In the genomic region with DNA sequence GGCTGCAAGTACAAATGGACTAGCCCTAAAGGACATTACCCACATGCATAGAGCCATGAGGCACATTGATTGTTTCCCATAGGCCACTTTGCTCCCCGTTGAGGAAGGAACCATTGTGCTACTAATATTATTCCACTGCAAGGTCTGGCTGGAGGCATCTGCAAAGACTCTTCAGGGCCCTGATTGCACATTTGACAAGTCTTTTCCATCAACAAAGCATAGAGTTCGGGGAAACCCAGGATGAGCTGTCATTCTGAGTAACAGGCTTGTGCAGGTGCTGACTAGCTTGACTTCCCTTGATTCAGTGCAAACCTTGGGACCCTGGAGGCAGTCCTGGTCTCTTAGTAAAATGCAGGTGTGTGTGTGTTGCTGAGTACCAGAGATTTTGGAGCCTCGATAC, we compare ENCODE assay signal across 8 cellular contexts.
DNase-seq lines count a peak whose midpoint lies in the region; ATAC-seq, FAIRE-seq and TF ChIP-seq lines count a peak whose summit lies in the region.

No MANE protein-coding gene starts in this region.

- no peak overlapping the region for H3K9ac ChIP-seq in H9 (ENCODE audit: extremely low read depth, insufficient read length, low read length)

- DNase-seq in GM12892 (ENCODE audit: insufficient read length) (no peak), RPMI8226 (peak; percentile 60), astrocyte of the hippocampus (ENCODE audit: low read depth, low spot score) (peak; percentile 38), gastrocnemius medialis (no peak), H9 (no peak), hepatic stellate cell (ENCODE audit: low spot score) (no peak), islet precursor cell (no peak)

- H3K4me1 Mint-ChIP-seq in H9: peaks cover 17 to 21% of the 10 kb centered on the region in 2 experiments

- H3T11ph ChIP-seq in H9 (ENCODE audit: low read length): no peak overlapping the region

- no peak overlapping the region for H3K4me2 ChIP-seq in H9 (ENCODE audit: insufficient read depth, insufficient read length, low read length)

- no peaks in the 10 kb centered on the region for H3K27me3 ChIP-seq in gastrocnemius medialis
- no peaks in the 10 kb centered on the region for H3K27me3 ChIP-seq in H9 (ENCODE audit: insufficient read depth, low read length)

- no peak overlapping the region for H3K27ac Mint-ChIP-seq in H9

- no peak overlapping the region for H3K4me3 Mint-ChIP-seq in H9

- no peak overlapping the region for H4K5ac ChIP-seq in H9 (ENCODE audit: insufficient read length, low read depth, low read length)

- H2BK12ac ChIP-seq in H9 (ENCODE audit: insufficient read length, low read depth, low read length): no peak overlapping the region

- no peaks in the 10 kb centered on the region for H3K36me3 Mint-ChIP-seq in H9 (ENCODE audit: insufficient read depth in 1 of 3, low read depth in 3 of 3)

- H4K8ac ChIP-seq in H9 (replicated peaks; ENCODE audit: insufficient read length, low read depth, low read length): no peak overlapping the region

- H3K4me1 ChIP-seq in gastrocnemius medialis (peaks cover 56 to 67% of the 10 kb centered on the region in 2 donors), H9 (ENCODE audit: insufficient read depth, low read length) (0 out of 2 replicates have a peak, but pooled peaks cover 2% of the 10 kb centered on the region)

- no peak overlapping the region for H3K4me3 ChIP-seq in gastrocnemius medialis

- H2BK120ac ChIP-seq in H9 (ENCODE audit: low read depth, low read length, poor library complexity, severe bottlenecking): no peak overlapping the region

- peak; percentile 36 for FAIRE-seq in GM12892 (lab: Jason Lieb, UNC)

- no peak overlapping the region for H2AFZ ChIP-seq in H9 (ENCODE audit: low read length)

- intact Hi-C loops in gastrocnemius medialis (cut with DNase I; ENCODE audit: low total_unique reads): no loop called here

- H2BK20ac ChIP-seq in H9 (ENCODE audit: low read depth, low read length, poor library complexity, severe bottlenecking): no peak overlapping the region

- no peak overlapping the region for H3K56ac ChIP-seq in H9 (ENCODE audit: insufficient read length, low read depth, low read length)

- TF ChIP-seq CTCF in gastrocnemius medialis (IDR thresholded peaks at IDR 0.05 in 4 of 5, conservative IDR thresholded peaks at IDR 0.05 in 1 of 5) (no peak), H9 (conservative IDR thresholded peaks at IDR 0.05) (no peak)

- H2BK15ac ChIP-seq in H9 (ENCODE audit: low read depth, low read length): no peak overlapping the region

- WGBS in H9 (ENCODE audit: extremely low coverage, insufficient read length, low lambda C conversion rate): no CpG with 5 or more reads among the region's 3 CpGs

- no peaks in the 10 kb centered on the region for H3K9me3 ChIP-seq in gastrocnemius medialis
- H3K9me3 ChIP-seq in H9 (ENCODE audit: control insufficient read depth, low read depth, low read length): no peaks in the 10 kb centered on the region

- no peaks in the 10 kb centered on the region for H4K20me1 ChIP-seq in H9 (ENCODE audit: control insufficient read depth, insufficient read depth, insufficient read length)

- H2BK5ac ChIP-seq in H9 (ENCODE audit: insufficient read length, low read length): no peak overlapping the region

- no peaks in the 10 kb centered on the region for H3K79me2 ChIP-seq in H9 (ENCODE audit: insufficient read depth, low read length)

- H4K91ac ChIP-seq in H9 (ENCODE audit: insufficient read length, low read depth, low read length): no peak overlapping the region

- H3K79me1 ChIP-seq in H9 (ENCODE audit: insufficient read depth, low read depth, low read length, poor library complexity, severe bottlenecking): no peaks in the 10 kb centered on the region

- no peak overlapping the region for H3K18ac ChIP-seq in H9 (ENCODE audit: insufficient read length, low read depth, low read length)

- no peaks in the 10 kb centered on the region for H3K27me3 Mint-ChIP-seq in H9 (ENCODE audit: low read depth)

- H3K23ac ChIP-seq in H9 (ENCODE audit: insufficient read length, low read depth, low read length): no peak overlapping the region

- TF ChIP-seq POLR2A in GM12892 (IDR thresholded peaks at IDR 0.05; ENCODE audit: low read depth, low read length) (no peak), gastrocnemius medialis (IDR thresholded peaks at IDR 0.05) (no peak)

- no peak overlapping the region for H3K4ac ChIP-seq in H9 (ENCODE audit: low read depth, low read length)

- no peak overlapping the region for H3K14ac ChIP-seq in H9 (ENCODE audit: insufficient read depth, low read length)

- H3K36me3 ChIP-seq in gastrocnemius medialis: no peaks in the 10 kb centered on the region

- in situ Hi-C loops in gastrocnemius medialis (cut with MboI; ENCODE audit: low sequenced_read_pairs in 4 of 4): no loop called here

- no peak overlapping the region for H2AK5ac ChIP-seq in H9 (ENCODE audit: insufficient read length, low read length)

- ATAC-seq in gastrocnemius medialis (peak; percentile 32 to 36), HG02884 (IDR thresholded peaks at IDR 0.05; ENCODE audit: unreplicated experiment) (no peak)

- peak overlapping the region in 3 of 4 donors; percentile 26 to 55 (median 30) for H3K27ac ChIP-seq in gastrocnemius medialis
- H3K27ac ChIP-seq in H9 (ENCODE audit: insufficient read length, low read depth, low read length): no peak overlapping the region

- no peaks in the 10 kb centered on the region for H3K23me2 ChIP-seq in H9 (ENCODE audit: insufficient read length, low read depth, low read length, poor library complexity, severe bottlenecking)

- H3K9me3 Mint-ChIP-seq in H9: no peaks in the 10 kb centered on the region

Comparison
In these comparisons a context has a peak if more than half of its experiments do, and no peak if none do; other contexts are left out.
1. DNase-seq: peak in RPMI8226 (single experiment) and astrocyte of the hippocampus (single experiment); none in GM12892 (single experiment), gastrocnemius medialis (0 of 2), H9 (single experiment), hepatic stellate cell (single experiment) and islet precursor cell (single experiment).